ENCODE assay signal across 8 cellular contexts in the genomic region with DNA sequence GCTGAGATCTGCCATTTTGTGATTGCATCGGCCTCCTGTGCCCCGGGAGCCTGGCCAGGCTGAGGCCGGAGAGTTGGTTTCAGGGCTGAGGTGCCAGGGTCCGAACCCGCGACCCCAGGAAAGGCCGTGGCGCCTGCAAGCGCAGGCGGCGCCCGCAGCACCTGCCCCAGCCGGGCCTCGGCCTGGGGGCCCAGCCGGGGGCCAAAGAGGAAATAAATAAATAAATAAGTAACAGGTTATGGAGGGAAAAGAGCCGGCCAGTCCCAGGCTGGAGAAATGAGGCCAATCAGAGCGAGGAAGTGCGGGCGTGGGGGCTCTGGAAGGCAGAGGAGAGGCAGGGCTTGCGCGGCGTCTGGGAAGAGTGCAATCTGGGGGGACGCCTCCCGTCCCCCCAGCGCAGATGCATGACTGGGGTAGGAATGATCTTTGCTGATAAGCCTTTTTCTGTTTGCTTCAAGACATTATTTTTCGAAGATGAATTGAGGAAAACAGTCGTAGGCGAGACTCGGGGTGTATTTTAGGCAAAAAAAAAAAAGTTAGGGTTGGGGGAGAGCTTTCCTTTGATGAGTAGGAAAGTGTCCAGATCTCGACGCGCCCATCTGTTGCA.
DNase-seq lines count a peak whose midpoint lies in the region; ATAC-seq and TF ChIP-seq lines count a peak whose summit lies in the region.

No MANE protein-coding gene starts in this region.

- intact Hi-C loops in uterus (cut with DNase I; ENCODE audit: low total_unique reads), result no loop called here

- H3K4me1 ChIP-seq in mucosa of rectum (ENCODE audit: control insufficient read depth in 2 of 2, insufficient read depth in 2 of 2, low read length in 2 of 2) (peaks cover 0 to 4% of the 10 kb centered on the region in 2 donors), uterus (peaks cover 0 to 26% of the 10 kb centered on the region in 2 donors)

- H3K4me1 Mint-ChIP-seq in activated naive CD4-positive, alpha-beta T cell treated with anti-CD3 and anti-CD28 coated beads, Interleukin-2, amount 10 ng/mL, durations not matched to agents 7 days and 5 days, result peaks cover 26% of the 10 kb centered on the region

- DNase-seq in activated naive CD4-positive, alpha-beta T cell treated with anti-CD3 and anti-CD28 coated beads, Interleukin-2, amount 10 ng/mL, durations not matched to agents 7 days and 5 days, result no peak
- no peak for DNase-seq in activated naive CD4-positive, alpha-beta T cell treated with Interleukin-2 at 50 U/mL for 16 hours
- DNase-seq in cerebellar cortex (ENCODE audit: low spot score), result peak; percentile 67
- no peak for DNase-seq in uterus
- DNase-seq in NCI-H1694 treated with DMSO at 0.1 percent for 48 hours (lab: John Stamatoyannopoulos, UW), result no peak
- DNase-seq in NCI-H2227 (lab: John Stamatoyannopoulos, UW; ENCODE audit: unreplicated experiment), result no peak

- TF ChIP-seq POLR2A in uterus (IDR thresholded peaks at IDR 0.05), result no peak

- H3K9me3 Mint-ChIP-seq in activated naive CD4-positive, alpha-beta T cell treated with anti-CD3 and anti-CD28 coated beads, Interleukin-2, amount 10 ng/mL, durations not matched to agents 7 days and 5 days, result no peaks in the 10 kb centered on the region

- H3K27me3 ChIP-seq in mucosa of rectum (ENCODE audit: control insufficient read depth in 2 of 2, insufficient read depth in 2 of 2, low read length in 2 of 2) (peaks cover 29 to 42% of the 10 kb centered on the region in 2 donors), uterus (peaks cover 12 to 42% of the 10 kb centered on the region in 2 donors)

- peak overlapping the region; percentile 57 to 61 for H3K4me3 ChIP-seq in mucosa of rectum (ENCODE audit: low read length in 2 of 2)
- H3K4me3 ChIP-seq in uterus, result peak overlapping the region; percentile 15 to 41

- peak overlapping the region; percentile 55 for H3K27ac Mint-ChIP-seq in activated naive CD4-positive, alpha-beta T cell treated with anti-CD3 and anti-CD28 coated beads, Interleukin-2, amount 10 ng/mL, durations not matched to agents 7 days and 5 days

- no peak for ATAC-seq in GM18519 (IDR thresholded peaks at IDR 0.05; ENCODE audit: low FRiP score, unreplicated experiment)

- H3K27me3 Mint-ChIP-seq in activated naive CD4-positive, alpha-beta T cell treated with anti-CD3 and anti-CD28 coated beads, Interleukin-2, amount 10 ng/mL, durations not matched to agents 7 days and 5 days, result peaks cover 93% of the 10 kb centered on the region

- peak overlapping the region in 1 of 2 donors; percentile 33 for H3K9ac ChIP-seq in mucosa of rectum (ENCODE audit: low read depth in 1 of 2, low read length in 2 of 2)

- no peaks in the 10 kb centered on the region for H3K9me3 ChIP-seq in mucosa of rectum (ENCODE audit: control insufficient read depth in 2 of 2, low read length in 2 of 2)
- no peaks in the 10 kb centered on the region for H3K9me3 ChIP-seq in uterus

- peak overlapping the region; percentile 74 for H3K4me3 Mint-ChIP-seq in activated naive CD4-positive, alpha-beta T cell treated with anti-CD3 and anti-CD28 coated beads, Interleukin-2, amount 10 ng/mL, durations not matched to agents 7 days and 5 days

- no peak for TF ChIP-seq CTCF in uterus (IDR thresholded peaks at IDR 0.05)

- peak overlapping the region in 1 of 2 donors; percentile 23 for H3K27ac ChIP-seq in mucosa of rectum (ENCODE audit: low read depth in 2 of 2, low read length in 2 of 2)
- no peak overlapping the region for H3K27ac ChIP-seq in uterus

- CTCF ChIA-PET in activated naive CD4-positive, alpha-beta T cell treated with anti-CD3 and anti-CD28 coated beads, Interleukin-2, amount 10 ng/mL, durations not matched to agents 7 days and 5 days (lab: Charles Lee), result no interaction called here

- no peaks in the 10 kb centered on the region for H3K36me3 ChIP-seq in mucosa of rectum (ENCODE audit: control insufficient read depth in 2 of 2, insufficient read depth in 2 of 2, low read length in 2 of 2)
- H3K36me3 ChIP-seq in uterus, result no peaks in the 10 kb centered on the region

- peaks cover 16% of the 10 kb centered on the region for H3K36me3 Mint-ChIP-seq in activated naive CD4-positive, alpha-beta T cell treated with anti-CD3 and anti-CD28 coated beads, Interleukin-2, amount 10 ng/mL, durations not matched to agents 7 days and 5 days
